Comparison of ENCODE assay signal across 8 cellular contexts in genomic region chr5:129094087-129094923, GRCh38. TPM values are rescaled to one million over a fixed set of nuclear protein-coding genes. Genes with fewer than 3 reads are reported as not detected.
DNase-seq lines count a peak whose midpoint lies in the region; ATAC-seq and TF ChIP-seq lines count a peak whose summit lies in the region.

ISOC1 (plus strand) TSS chr5:129094749; CDS start chr5:129094767, 18 bp downstream.

- CTCF ChIA-PET in activated B cell treated with CpG ODN at 0.5 μM for 24 hours (lab: Charles Lee) = interaction anchor here (0.7 to 1.2 kb wide), 3 partner anchors 32 to 188 kb away, joined by 3 to 5 read pairs (median 3); no protein-coding TSS in a partner anchor

- no peaks in the 10 kb centered on the region for H3K36me3 Mint-ChIP-seq in activated B cell treated with CpG ODN at 0.5 μM for 24 hours (ENCODE audit: low read depth)

- peak; percentile 84 for DNase-seq in AG10803 (ENCODE audit: low read depth)
- peak; percentile 86 for DNase-seq in NCI-H226
- peak; percentile 89 for DNase-seq in activated B cell treated with CpG ODN at 0.5 μM for 24 hours
- DNase-seq in cardiac fibroblast (ENCODE audit: low read depth in 2 of 2) = peak; percentile 81 to 94
- DNase-seq in iris pigment epithelial cell (ENCODE audit: low read depth) = peak; percentile 90
- DNase-seq in stimulated activated CD4-positive, alpha-beta T cell treated with anti-CD3 and anti-CD28 coated beads, Interleukin-12 subunit alpha, Interleukin-12 subunit beta, amount 100 ng/mL, for 24 hours (ENCODE audit: low read depth in 2 of 2) = peak; percentile 85

- TF ChIP-seq CTCF in AG10803 (conservative IDR thresholded peaks at IDR 0.05; ENCODE audit: low read length) (0 out of 2 replicates have a peak, but pooled peaks have one; percentile 12), activated B cell treated with CpG ODN at 0.5 μM for 24 hours (IDR thresholded peaks at IDR 0.05) (no peak), cardiac fibroblast (IDR thresholded peaks at IDR 0.05; ENCODE audit: low read depth, low read length) (no peak)

- POLR2A ChIA-PET in activated B cell treated with CpG ODN at 0.5 μM for 24 hours (lab: Charles Lee) = interaction anchor here (0.8 to 1.6 kb wide), 3 partner anchors 9 to 32 kb away, joined by 3 to 4 read pairs (median 3); no protein-coding TSS in a partner anchor

- ATAC-seq in GM19025 (IDR thresholded peaks at IDR 0.05; ENCODE audit: low read depth, unreplicated experiment) = peak; percentile 88
- peak; percentile 94 for ATAC-seq in HG03280 (IDR thresholded peaks at IDR 0.05; ENCODE audit: unreplicated experiment)
- ATAC-seq in activated B cell treated with CpG ODN at 0.5 μM for 24 hours (ENCODE audit: low read depth) = peak; percentile 94

- H3K4me3 ChIP-seq in AG10803 (ENCODE audit: low read length) (peak within 1 kb of the TSS; percentile 96), cardiac fibroblast (replicated peaks in 1 of 2; ENCODE audit: low read depth in 2 of 2, low read length in 2 of 2) (peak within 1 kb of the TSS; percentile 96 to 98)

- intact Hi-C loops in activated B cell treated with CpG ODN at 0.5 μM for 24 hours (cut with micrococcal nuclease) = loop anchor here (1.0 to 5.0 kb wide), 4 partner anchors 32 to 1577 kb away; partner anchors contain the start of genes PRRC1 and SLC12A2

- peak within 1 kb of the TSS; percentile 79 for H3K27ac Mint-ChIP-seq in activated B cell treated with CpG ODN at 0.5 μM for 24 hours

- H3K9me3 Mint-ChIP-seq in activated B cell treated with CpG ODN at 0.5 μM for 24 hours = no peaks in the 10 kb centered on the region

- H3K27me3 Mint-ChIP-seq in activated B cell treated with CpG ODN at 0.5 μM for 24 hours = peaks cover 13% of the 10 kb centered on the region

- peaks cover 15% of the 10 kb centered on the region for H3K4me1 Mint-ChIP-seq in activated B cell treated with CpG ODN at 0.5 μM for 24 hours

- peak within 1 kb of the TSS; percentile 90 for H3K4me3 Mint-ChIP-seq in activated B cell treated with CpG ODN at 0.5 μM for 24 hours

RNA-seq across cellular contexts. Expression of gene ISOC1, which starts in this region (rescaled TPM):
- 9.9 and 10.7 TPM in 2 replicates for total RNA-seq in activated B cell treated with CpG ODN at 0.5 μM for 24 hours

Comparison
In these comparisons a context has a peak if more than half of its experiments do, and no peak if none do; other contexts are left out.
1. Peak in every context shown above with its lines: DNase-seq, ATAC-seq and H3K4me3 ChIP-seq.